13 cellular contexts compared by ENCODE assay signal in genomic region chr6:144297498-144298166, GRCh38. TPM values are rescaled to one million over a fixed set of nuclear protein-coding genes. Genes with fewer than 3 reads are reported as not detected.
DNase-seq lines count a peak whose midpoint lies in the region; ATAC-seq and TF ChIP-seq lines count a peak whose summit lies in the region.
"Had no signal": no experiment of that assay in that cellular context is flagged by ENCODE, and none has a peak within 500 bp of the region (broad histone marks: within the 10 kb centered on the region; RNA-seq: fewer than 3 reads in every experiment).

No MANE protein-coding gene starts in this region.

- 14% methylated on average over 3 of the region's 3 CpGs for WGBS in SK-N-SH (ENCODE audit: low lambda C conversion rate)
- 48 to 62% (median 51%) methylated on average over 3 of the region's 3 CpGs for WGBS in ovary, 3 donors

- H2AFZ ChIP-seq in SK-N-SH (ENCODE audit: low read depth) = no peak overlapping the region
- H2AFZ ChIP-seq: PC-9 had no signal

- H3K27me3 ChIP-seq in SK-N-SH (ENCODE audit: insufficient read depth) = no peaks in the 10 kb centered on the region
- no peaks in the 10 kb centered on the region for H3K27me3 ChIP-seq in left ventricle myocardium inferior (ENCODE audit: low read depth)
- H3K27me3 ChIP-seq in ovary = no peaks in the 10 kb centered on the region
- no peaks in the 10 kb centered on the region for H3K27me3 ChIP-seq in vagina
- H3K27me3 ChIP-seq: MG63 had no signal

- POLR2A ChIA-PET in SK-N-SH (lab: Yijun Ruan, JAX) = no interaction called here

- peaks cover 0 to 3% of the 10 kb centered on the region in 2 experiments for H3K36me3 ChIP-seq in SK-N-SH (replicated peaks in 1 of 2; ENCODE audit: control insufficient read depth in 1 of 2, insufficient read depth in 2 of 2, low read length in 1 of 2)
- peaks cover 15% of the 10 kb centered on the region for H3K36me3 ChIP-seq in left ventricle myocardium inferior
- no peaks in the 10 kb centered on the region for H3K36me3 ChIP-seq in ovary
- no peaks in the 10 kb centered on the region for H3K36me3 ChIP-seq in vagina

- no peaks in the 10 kb centered on the region for H3K9me3 ChIP-seq in SK-N-SH
- H3K9me3 ChIP-seq in left ventricle myocardium inferior (replicated peaks) = no peaks in the 10 kb centered on the region
- no peaks in the 10 kb centered on the region for H3K9me3 ChIP-seq in ovary
- H3K9me3 ChIP-seq in vagina = no peaks in the 10 kb centered on the region
- H3K9me3 ChIP-seq: MG63 had no signal

- TF ChIP-seq POLR2A in ovary (IDR thresholded peaks at IDR 0.05) = no peak
- TF ChIP-seq POLR2A in vagina (IDR thresholded peaks at IDR 0.05) = no peak

- H3K9ac ChIP-seq in SK-N-SH = no peak overlapping the region

- DNase-seq in SK-N-SH (no peak), left ventricle myocardium inferior (no peak), ovary (no peak), vagina (ENCODE audit: extremely low spot score in 2 of 2) (no peak), NCI-H524 (lab: John Stamatoyannopoulos, UW) (no peak), HPDE6-E6E7 (ENCODE audit: extremely low spot score) (no peak), activated gamma-delta T cell treated with Interleukin-2 at 50 U/mL for 16 hours (no peak)
- DNase-seq: activated CD8-positive, alpha-beta memory T cell treated with anti-CD3 and anti-CD28 coated beads for 24 hours; activated naive CD4-positive, alpha-beta T cell treated with anti-CD3 and anti-CD28 coated beads, Interleukin-2, amount 50 U/mL, for 16 hours; MG63; PC-9; T-helper 9 cell had no signal

- H3K4me2 ChIP-seq in SK-N-SH = 0 out of 2 replicates have a peak overlapping the region, but pooled peaks have one; percentile 24
- H3K4me2 ChIP-seq: PC-9 had no signal

- no peaks in the 10 kb centered on the region for H3K9me2 ChIP-seq in SK-N-SH

- ATAC-seq in SK-N-SH treated with all-trans-retinoic acid at 6 μM for 48 hours = no peak

- H3F3A ChIP-seq in SK-N-SH (replicated peaks; ENCODE audit: insufficient read depth) = peaks cover 15% of the 10 kb centered on the region

- H3K4me1 ChIP-seq in SK-N-SH (ENCODE audit: control insufficient read depth in 1 of 2, insufficient read depth in 2 of 2, low read depth in 1 of 2, low read length in 1 of 2) = no peaks in the 10 kb centered on the region; a peak in 1 of 4 replicates
- peaks cover 48% of the 10 kb centered on the region for H3K4me1 ChIP-seq in left ventricle myocardium inferior
- peaks cover under 1% of the 10 kb centered on the region for H3K4me1 ChIP-seq in ovary (ENCODE audit: insufficient read depth)
- peaks cover 47% of the 10 kb centered on the region for H3K4me1 ChIP-seq in vagina

- H3K79me2 ChIP-seq in SK-N-SH (ENCODE audit: insufficient read depth) = peaks cover 20% of the 10 kb centered on the region; the same call in 1 of the 2 replicates

- TF ChIP-seq RAD21 in SK-N-SH (IDR thresholded peaks at IDR 0.05; ENCODE audit: low read length) = no peak

- H3K27ac ChIP-seq in SK-N-SH (ENCODE audit: low read depth in 2 of 2, low read length in 1 of 2) = peak overlapping the region; percentile 13 to 65; a peak in 2 of 4 replicates
- peak overlapping the region; percentile 75 for H3K27ac ChIP-seq in left ventricle myocardium inferior (replicated peaks)
- H3K27ac ChIP-seq in ovary = peak overlapping the region; percentile 8 to 44
- peak overlapping the region; percentile 72 for H3K27ac ChIP-seq in vagina
- H3K27ac ChIP-seq: PC-9 had no signal

- no peak overlapping the region for H3K4me3 ChIP-seq in SK-N-SH (ENCODE audit: low read depth in 2 of 2, low read length in 1 of 2)
- peak overlapping the region; percentile 13 for H3K4me3 ChIP-seq in left ventricle myocardium inferior
- no peak overlapping the region for H3K4me3 ChIP-seq in ovary
- no peak overlapping the region for H3K4me3 ChIP-seq in vagina
- H3K4me3 ChIP-seq: MG63, PC-9 had no signal

- no peak for TF ChIP-seq CTCF in SK-N-SH (IDR thresholded peaks at IDR 0.05)
- no peak for TF ChIP-seq CTCF in left ventricle myocardium inferior (IDR thresholded peaks at IDR 0.05; ENCODE audit: borderline replicate concordance)
- no peak for TF ChIP-seq CTCF in ovary (IDR thresholded peaks at IDR 0.05)
- TF ChIP-seq CTCF in vagina (IDR thresholded peaks at IDR 0.05) = no peak

- no peaks in the 10 kb centered on the region for H4K20me1 ChIP-seq in SK-N-SH (ENCODE audit: insufficient read depth)

- intact Hi-C loops in left ventricle myocardium inferior (cut with micrococcal nuclease) (loop anchor here (10.0 kb wide), 2 partner anchors 47 to 137 kb away; no protein-coding TSS in a partner anchor), ovary (cut with DNase I) (no loop called here), vagina (cut with DNase I) (no loop called here)

- CTCF ChIA-PET in SK-N-SH (lab: Yijun Ruan, JAX) = interaction anchor here (1.1 to 1.3 kb wide), 2 partner anchors 8 to 722 kb away, joined by 3 to 4 read pairs; no protein-coding TSS in a partner anchor

- TF ChIP-seq EP300 in SK-N-SH (IDR thresholded peaks at IDR 0.05; ENCODE audit: borderline replicate concordance in 1 of 2, low read depth in 1 of 2, low read length in 1 of 2) = no peak
- no peak for TF ChIP-seq EP300 in ovary (IDR thresholded peaks at IDR 0.05)

TF ChIP-seq in SK-N-SH, 30 proteins besides CTCF, POLR2A, EP300 and RAD21 (continues in another document):
- TF ChIP-seq POLR2AphosphoS5 (IDR thresholded peaks at IDR 0.05; ENCODE audit: low read depth, low read length) = no peak
- no peak for TF ChIP-seq GABPA (IDR thresholded peaks at IDR 0.05; ENCODE audit: low read depth)
- no peak for TF ChIP-seq IRF3 (IDR thresholded peaks at IDR 0.05; ENCODE audit: low read depth, low read length)
- no peak for TF ChIP-seq FOXM1 (IDR thresholded peaks at IDR 0.05; ENCODE audit: low read depth)
- no peak for TF ChIP-seq MEF2A (IDR thresholded peaks at IDR 0.05; ENCODE audit: borderline replicate concordance, low read depth)
- no peak for TF ChIP-seq RFX5 (IDR thresholded peaks at IDR 0.05; ENCODE audit: low read length)
- TF ChIP-seq YY1 (IDR thresholded peaks at IDR 0.05; ENCODE audit: low read depth) = no peak
- TF ChIP-seq TCF12 (IDR thresholded peaks at IDR 0.05) = no peak
- TF ChIP-seq USF2 (IDR thresholded peaks at IDR 0.05; ENCODE audit: borderline replicate concordance, low read depth, low read length) = no peak
- no peak for TF ChIP-seq CHD2 (IDR thresholded peaks at IDR 0.05; ENCODE audit: low read length, partially characterized antibody)
- no peak for TF ChIP-seq NFIC (IDR thresholded peaks at IDR 0.05; ENCODE audit: borderline replicate concordance)

TF ChIP-seq in SK-N-SH treated with all-trans-retinoic acid at 6 μM for 48 hours, 23 proteins besides CTCF, POLR2A, EP300 and RAD21 (continues in another document):
- TF ChIP-seq OSR1 (CRISPR knock-in tag; IDR thresholded peaks at IDR 0.05) (no peak), ZC3H10 (CRISPR knock-in tag; IDR thresholded peaks at IDR 0.05) (no peak), TSHZ2 (CRISPR knock-in tag; IDR thresholded peaks at IDR 0.05) (no peak), SNAI2 (CRISPR knock-in tag; IDR thresholded peaks at IDR 0.05) (no peak), CSRNP3 (CRISPR knock-in tag; IDR thresholded peaks at IDR 0.05) (no peak), ARNTL (CRISPR knock-in tag; IDR thresholded peaks at IDR 0.05; ENCODE audit: borderline replicate concordance, low read depth) (no peak)

RNA-seq across cellular contexts. Expression of gene UTRN, which starts 12.5 kb away (rescaled TPM):
- polyA plus RNA-seq in SK-N-SH (2012; rRNA removed) (6.8 and 8.7 TPM in 2 replicates), ovary (10 to 100 TPM; 27.6 to 63.0 TPM)
- 10.1 and 10.3 TPM in 2 replicates for polyA plus RNA-seq in SK-N-SH (2012; cell fraction: cytosol; rRNA removed)
- polyA plus RNA-seq in SK-N-SH (2012; cell fraction: nucleus; rRNA removed) = 9.0 and 18.6 TPM in 2 replicates
- total RNA-seq in left ventricle myocardium inferior (68.3 TPM), ovary (100 to 1,000 TPM; 105 to 155 (median 132) TPM), vagina (160 TPM)
